ENCODE assay signal across 8 cellular contexts in genomic region chr17:1629647-1630310, GRCh38. TPM values are rescaled to one million over a fixed set of nuclear protein-coding genes. Genes with fewer than 3 reads are reported as not detected.
DNase-seq lines count a peak whose midpoint lies in the region; ATAC-seq, FAIRE-seq and TF ChIP-seq lines count a peak whose summit lies in the region.

No MANE protein-coding gene starts in this region.

- no peak overlapping the region for H2BK12ac ChIP-seq in H1 (ENCODE audit: low read depth, low read length)

- H3K4me3 Mint-ChIP-seq in activated CD8-positive, alpha-beta T cell treated with anti-CD3 and anti-CD28 coated beads for 36 hours = peak overlapping the region; percentile 75

- CTCF ChIA-PET in activated CD8-positive, alpha-beta T cell treated with anti-CD3 and anti-CD28 coated beads for 36 hours (lab: Charles Lee) = interaction anchor here (0.6 to 15.2 kb wide), 40 partner anchors 10 to 416 kb away, joined by 3 to 243 read pairs (median 4); partner anchors contain the start of genes CRK, INPP5K, PITPNA and RILP
- CTCF ChIA-PET in H1 (lab: Charles Lee; ENCODE audit: partially characterized antibody) = interaction anchor here (0.5 to 14.5 kb wide), 32 partner anchors 8 to 397 kb away, joined by 3 to 146 read pairs (median 4); partner anchors contain the start of gene SCARF1

- H3K56ac ChIP-seq in H1 (replicated peaks; ENCODE audit: insufficient read length, low read depth, low read length) = no peak overlapping the region

- H3K9me3 ChIP-seq in H1 (ENCODE audit: insufficient read depth in 2 of 2, low read depth in 1 of 2, low read length in 1 of 2) = no peaks in the 10 kb centered on the region

- H3K27me3 Mint-ChIP-seq in activated CD8-positive, alpha-beta T cell treated with anti-CD3 and anti-CD28 coated beads for 36 hours = peaks cover 8% of the 10 kb centered on the region

- H3K23me2 ChIP-seq in H1 (ENCODE audit: low read depth, low read length) = peaks cover 14% of the 10 kb centered on the region

- H3K18ac ChIP-seq in H1 (ENCODE audit: extremely low read depth, low read length) = no peak overlapping the region; the same call in 1 of the 2 replicates

- no peaks in the 10 kb centered on the region for H3K9me3 Mint-ChIP-seq in activated CD8-positive, alpha-beta T cell treated with anti-CD3 and anti-CD28 coated beads for 36 hours

- H2BK15ac ChIP-seq in H1 (ENCODE audit: low read length) = no peak overlapping the region

- H2AFZ ChIP-seq in H1 (ENCODE audit: low read length) = peak overlapping the region; percentile 37; the same call in 1 of the 2 replicates

- WGBS in H1 (ENCODE audit: extremely low coverage in 1 of 2, insufficient coverage in 1 of 2, insufficient read length in 1 of 2, insufficient replicate concordance in 2 of 2, low coverage in 1 of 2, low lambda C conversion rate in 2 of 2, missing lambda C conversion rate in 1 of 2), 2 experiments = 14% methylated on average over 38 of the region's 38 CpGs; no CpG with 5 or more reads in 1 of the 2 experiments

- H3K14ac ChIP-seq in H1 (ENCODE audit: insufficient read length) = no peak overlapping the region

- TF ChIP-seq EP300 in H1 (IDR thresholded peaks at IDR 0.05; ENCODE audit: borderline replicate concordance in 1 of 2, low read depth in 2 of 2, low read length in 2 of 2) = no peak

- H3K36me3 ChIP-seq in H1 (ENCODE audit: control insufficient read depth in 2 of 4, insufficient read depth in 4 of 4, low read length in 3 of 4) = no peaks in the 10 kb centered on the region

- intact Hi-C loops in activated CD8-positive, alpha-beta T cell treated with anti-CD3 and anti-CD28 coated beads for 36 hours (cut with micrococcal nuclease) = loop anchor here (1.0 kb wide), 1 partner anchor 55 kb away; no protein-coding TSS in a partner anchor

- H3K27ac ChIP-seq in H1 (ENCODE audit: low read depth, low read length) = no peak overlapping the region

- TF ChIP-seq POLR2A in H1 (IDR thresholded peaks at IDR 0.05; ENCODE audit: control extremely low read depth in 1 of 2, low read depth in 2 of 2, low read length in 2 of 2) = no peak

- no peaks in the 10 kb centered on the region for H3K79me1 ChIP-seq in H1 (ENCODE audit: low read depth, low read length)

- FAIRE-seq in H1 (lab: Jason Lieb, UNC) = no peak

- H4K5ac ChIP-seq in H1 (ENCODE audit: insufficient read length, low read depth, low read length) = no peak overlapping the region

- H2AK5ac ChIP-seq in H1 (ENCODE audit: low read depth, low read length) = no peak overlapping the region

- peak overlapping the region; percentile 26 for H3K27ac Mint-ChIP-seq in activated CD8-positive, alpha-beta T cell treated with anti-CD3 and anti-CD28 coated beads for 36 hours

- POLR2A ChIA-PET in activated CD8-positive, alpha-beta T cell treated with anti-CD3 and anti-CD28 coated beads for 36 hours (lab: Charles Lee) = interaction anchor here (0.7 to 2.9 kb wide), 7 partner anchors 12 to 58 kb away, joined by 3 to 11 read pairs (median 4); partner anchors contain the start of gene RILP
- POLR2A ChIA-PET in H1 (lab: Charles Lee; ENCODE audit: partially characterized antibody) = interaction anchor here (1.0 to 6.2 kb wide), 9 partner anchors 10 to 232 kb away, joined by 3 to 29 read pairs (median 4); no protein-coding TSS in a partner anchor

- H3K4me3 ChIP-seq in H1 (ENCODE audit: extremely low read depth in 1 of 4, insufficient read depth in 2 of 4, low read depth in 3 of 4, low read length in 4 of 4) = peak overlapping the region; percentile 67 to 79 (median 68)

- H3K23ac ChIP-seq in H1 (ENCODE audit: insufficient read length) = no peak overlapping the region

- H4K8ac ChIP-seq in H1 (ENCODE audit: extremely low read depth, insufficient read depth, low read length) = peak overlapping the region; percentile 94; the same call in 1 of the 2 replicates

- H3K4me1 Mint-ChIP-seq in activated CD8-positive, alpha-beta T cell treated with anti-CD3 and anti-CD28 coated beads for 36 hours (ENCODE audit: low read depth) = peaks cover 11% of the 10 kb centered on the region

- peak; percentile 74 to 85 for TF ChIP-seq RAD21 in H1 (IDR thresholded peaks at IDR 0.05 in 1 of 2, conservative IDR thresholded peaks at IDR 0.05 in 1 of 2; ENCODE audit: low read depth in 2 of 2, low read length in 2 of 2)

- no peaks in the 10 kb centered on the region for H3K36me3 Mint-ChIP-seq in activated CD8-positive, alpha-beta T cell treated with anti-CD3 and anti-CD28 coated beads for 36 hours (ENCODE audit: low read depth)

- peak overlapping the region in 3 of 4 experiments; percentile 45 to 73 (median 54); a peak in 5 of 7 replicates for H3K9ac ChIP-seq in H1 (replicated peaks in 1 of 4; ENCODE audit: extremely low read depth in 1 of 4, low read depth in 3 of 4, low read length in 3 of 4)

- peak overlapping the region; percentile 34 for H4K91ac ChIP-seq in H1 (replicated peaks; ENCODE audit: insufficient read length, low read length)

- TF ChIP-seq CTCF in GM10266 (IDR thresholded peaks at IDR 0.05; ENCODE audit: control insufficient read depth, insufficient read depth, low read depth, missing control alignments) (peak; percentile 88), H1 (IDR thresholded peaks at IDR 0.05; ENCODE audit: control extremely low read depth in 1 of 3, insufficient read depth in 1 of 3, low read depth in 1 of 3, low read length in 3 of 3) (peak; percentile 75 to 80 (median 79))
- peak; percentile 95 for TF ChIP-seq CTCF in activated CD8-positive, alpha-beta T cell treated with anti-CD3 and anti-CD28 coated beads for 36 hours (IDR thresholded peaks at IDR 0.05)

- peaks cover 0 to 13% (median 5%) of the 10 kb centered on the region in 4 experiments; a peak in 5 of 7 replicates for H3K27me3 ChIP-seq in H1 (replicated peaks in 1 of 4; ENCODE audit: control insufficient read depth in 3 of 4, extremely low read depth in 1 of 4, insufficient read depth in 3 of 4, low read length in 3 of 4)

- peaks cover 0 to 4% of the 10 kb centered on the region in 2 experiments for H4K20me1 ChIP-seq in H1 (replicated peaks in 1 of 2; ENCODE audit: control insufficient read depth in 1 of 2, insufficient read depth in 2 of 2, low read length in 2 of 2)

- DNase-seq in GM10266 (ENCODE audit: extremely low spot score) (peak; percentile 85), NCI-H1930 (lab: John Stamatoyannopoulos, UW) (peak; percentile 52 to 59), H1 (ENCODE audit: low read depth in 1 of 2, low spot score in 2 of 2) (peak in 1 of 2 experiments; percentile 84), mucosa of gallbladder (ENCODE audit: low spot score) (peak; percentile 74)
- DNase-seq in activated CD8-positive, alpha-beta T cell treated with anti-CD3 and anti-CD28 coated beads for 36 hours = peak; percentile 93
- peak; percentile 65 to 79 for DNase-seq in stimulated activated CD8-positive, alpha-beta memory T cell treated with anti-CD3 and anti-CD28 coated beads, Interleukin-7, amount 100 ng/mL, for 48 hours (ENCODE audit: extremely low read depth in 1 of 2, low read depth in 1 of 2)

- H2BK20ac ChIP-seq in H1 (ENCODE audit: low read length) = no peak overlapping the region

- H3K4me2 ChIP-seq in H1 (ENCODE audit: insufficient read depth in 1 of 2, low read depth in 2 of 2, low read length in 2 of 2) = peak overlapping the region; percentile 93 to 99

- H3K4ac ChIP-seq in H1 (replicated peaks; ENCODE audit: insufficient read length, low read depth, low read length) = no peak overlapping the region

- no peaks in the 10 kb centered on the region for H3K79me2 ChIP-seq in H1 (ENCODE audit: control insufficient read depth in 1 of 2, insufficient read depth in 2 of 2, low read length in 2 of 2)

- H3K4me1 ChIP-seq in H1 (replicated peaks in 1 of 4; ENCODE audit: control insufficient read depth in 3 of 4, insufficient read depth in 4 of 4, low read length in 3 of 4) = peaks cover 0 to 7% (median 5%) of the 10 kb centered on the region in 4 experiments; a peak in 6 of 7 replicates

- H2BK120ac ChIP-seq in H1 (replicated peaks; ENCODE audit: low read depth, low read length) = no peak overlapping the region

- peak; percentile 63 for ATAC-seq in activated CD8-positive, alpha-beta T cell treated with anti-CD3 and anti-CD28 coated beads for 36 hours
- no peak for ATAC-seq in GM21619 (IDR thresholded peaks at IDR 0.05; ENCODE audit: unreplicated experiment)
- no peak for ATAC-seq in GM18498 (IDR thresholded peaks at IDR 0.05; ENCODE audit: unreplicated experiment)

- no peak overlapping the region for H2BK5ac ChIP-seq in H1 (ENCODE audit: low read depth, low read length)

RNA-seq across cellular contexts. Expression of gene SLC43A2, which starts 1.1 kb away (rescaled TPM):
- total RNA-seq in activated CD8-positive, alpha-beta T cell treated with anti-CD3 and anti-CD28 coated beads for 36 hours = 1 to 10 TPM; 5.6 to 5.7 TPM
- total RNA-seq in H1 (2021; fragmentation: NEBNext Ultra II Directional; extraction: Animal tissue kit (Norgen Biotek cat#: 25700)) = 6.6 and 7.8 TPM in 2 replicates
- 10.5 and 12.6 TPM in 2 replicates for polyA plus RNA-seq in H1 (2011; rRNA removed)
- polyA plus RNA-seq in H1 (2011; cell fraction: cytosol; rRNA removed) = 7.7 TPM
- polyA plus RNA-seq in H1 (2011; cell fraction: nucleus; rRNA removed) = 9.0 TPM
- polyA plus RNA-seq in H1 (2012, experiment 1 of 2) = 8.7 to 10.6 TPM (median 9.4 TPM) in 4 replicates
- 9.0 TPM for polyA plus RNA-seq in H1 (2012, experiment 2 of 2)
- polyA plus RNA-seq in H1 (2013, experiment 1 of 2) = 9.4 TPM
- polyA plus RNA-seq in H1 (2013, experiment 2 of 2) = 9.7 TPM
- polyA minus RNA-seq in H1 (2011; rRNA and poly(A)+ RNA removed) = 7.8 and 10.8 TPM in 2 replicates
- polyA minus RNA-seq in H1 (2011; cell fraction: cytosol; rRNA and poly(A)+ RNA removed) = 10.0 TPM
- 8.6 TPM for polyA minus RNA-seq in H1 (2011; cell fraction: nucleus; rRNA and poly(A)+ RNA removed)
- total RNA-seq in mucosa of gallbladder = 27.0 TPM

RNA-seq across cellular contexts. Expression of gene SCARF1, which starts 15.8 kb away (rescaled TPM):
- total RNA-seq in activated CD8-positive, alpha-beta T cell treated with anti-CD3 and anti-CD28 coated beads for 36 hours = 1 to 10 TPM; 3.2 to 4.1 TPM
- total RNA-seq in H1 (2021; fragmentation: NEBNext Ultra II Directional; extraction: Animal tissue kit (Norgen Biotek cat#: 25700)) = 1.6 TPM in 2 replicates
- 1.1 and 1.5 TPM in 2 replicates for polyA plus RNA-seq in H1 (2011; rRNA removed)
- polyA plus RNA-seq in H1 (2011; cell fraction: cytosol; rRNA removed) = 0.98 TPM
- 3.0 TPM for polyA plus RNA-seq in H1 (2011; cell fraction: nucleus; rRNA removed)
- polyA plus RNA-seq in H1 (2012, experiment 1 of 2) = 0.55 to 1.3 TPM (median 0.90 TPM) in 4 replicates
- 0.55 TPM for polyA plus RNA-seq in H1 (2012, experiment 2 of 2)
- 3.5 TPM for polyA plus RNA-seq in H1 (2013, experiment 1 of 2)
- polyA plus RNA-seq in H1 (2013, experiment 2 of 2) = 3.3 TPM
- polyA minus RNA-seq in H1 (2011; rRNA and poly(A)+ RNA removed) = 0.49 and 0.50 TPM in 2 replicates
- polyA minus RNA-seq in H1 (2011; cell fraction: cytosol; rRNA and poly(A)+ RNA removed) = not detected
- polyA minus RNA-seq in H1 (2011; cell fraction: nucleus; rRNA and poly(A)+ RNA removed) = 1.5 TPM
- total RNA-seq in mucosa of gallbladder = 13.2 TPM

RNA-seq across cellular contexts. Expression of gene RILP, which starts 19.9 kb away (rescaled TPM):
- total RNA-seq in activated CD8-positive, alpha-beta T cell treated with anti-CD3 and anti-CD28 coated beads for 36 hours = 1 to 10 TPM; 5.3 to 6.1 TPM
- total RNA-seq in H1 (2021; fragmentation: NEBNext Ultra II Directional; extraction: Animal tissue kit (Norgen Biotek cat#: 25700)) = 6.0 and 7.2 TPM in 2 replicates
- polyA plus RNA-seq in H1 (2011; rRNA removed) = 6.8 and 10.3 TPM in 2 replicates
- 8.8 TPM for polyA plus RNA-seq in H1 (2011; cell fraction: cytosol; rRNA removed)
- 8.7 TPM for polyA plus RNA-seq in H1 (2011; cell fraction: nucleus; rRNA removed)
- polyA plus RNA-seq in H1 (2012, experiment 1 of 2) = 5.5 to 9.1 TPM (median 7.5 TPM) in 4 replicates
- 5.8 TPM for polyA plus RNA-seq in H1 (2012, experiment 2 of 2)
- 13.2 TPM for polyA plus RNA-seq in H1 (2013, experiment 1 of 2)
- polyA plus RNA-seq in H1 (2013, experiment 2 of 2) = 13.9 TPM
- 2.0 and 3.0 TPM in 2 replicates for polyA minus RNA-seq in H1 (2011; rRNA and poly(A)+ RNA removed)
- polyA minus RNA-seq in H1 (2011; cell fraction: cytosol; rRNA and poly(A)+ RNA removed) = 3.5 TPM
- 3.0 TPM for polyA minus RNA-seq in H1 (2011; cell fraction: nucleus; rRNA and poly(A)+ RNA removed)
- 11.7 TPM for total RNA-seq in mucosa of gallbladder

RNA-seq across cellular contexts. Expression of gene PRPF8, which starts 54.9 kb away (rescaled TPM):
- total RNA-seq in activated CD8-positive, alpha-beta T cell treated with anti-CD3 and anti-CD28 coated beads for 36 hours = 100 to 1,000 TPM; 370 to 428 TPM
- 328 and 329 TPM in 2 replicates for total RNA-seq in H1 (2021; fragmentation: NEBNext Ultra II Directional; extraction: Animal tissue kit (Norgen Biotek cat#: 25700))
- 271 and 337 TPM in 2 replicates for polyA plus RNA-seq in H1 (2011; rRNA removed)
- polyA plus RNA-seq in H1 (2011; cell fraction: cytosol; rRNA removed) = 171 TPM
- polyA plus RNA-seq in H1 (2011; cell fraction: nucleus; rRNA removed) = 475 TPM
- polyA plus RNA-seq in H1 (2012, experiment 1 of 2) = 269 to 356 TPM (median 294 TPM) in 4 replicates
- polyA plus RNA-seq in H1 (2012, experiment 2 of 2) = 746 TPM
- 148 TPM for polyA plus RNA-seq in H1 (2013, experiment 1 of 2)
- 123 TPM for polyA plus RNA-seq in H1 (2013, experiment 2 of 2)
- polyA minus RNA-seq in H1 (2011; rRNA and poly(A)+ RNA removed) = 610 and 698 TPM in 2 replicates
- polyA minus RNA-seq in H1 (2011; cell fraction: cytosol; rRNA and poly(A)+ RNA removed) = 338 TPM
- polyA minus RNA-seq in H1 (2011; cell fraction: nucleus; rRNA and poly(A)+ RNA removed) = 277 TPM
- total RNA-seq in mucosa of gallbladder = 246 TPM
